Comparison of ENCODE assay signal across 1 cellular context in genomic region chr4:2962614-2963184, GRCh38.
A peak's percentile ranks its signal among the peaks of the same experiment; 100 is the strongest.
TF ChIP-seq lines count a peak whose summit lies in the region.

No MANE protein-coding gene starts in this region.

TF ChIP-seq in K562, 482 proteins besides CTCF, POLR2A, EP300 and RAD21 (continued from another document and continues in another):
- TF ChIP-seq MNT (conservative IDR thresholded peaks at IDR 0.05) (no peak), ZNF609 (CRISPR knock-in tag; IDR thresholded peaks at IDR 0.05; ENCODE audit: borderline replicate concordance) (peak; percentile 92; the same call in 1 of the 2 replicates), GTF2F1 (IDR thresholded peaks at IDR 0.05; ENCODE audit: low read depth, low read length) (0 out of 2 replicates have a peak, but pooled peaks have one; percentile 23), SP1 (CRISPR knock-in tag; IDR thresholded peaks at IDR 0.05) (peak; percentile 66; the same call in 1 of the 2 replicates), MEF2D (tag; conservative IDR thresholded peaks at IDR 0.05; ENCODE audit: low read depth) (no peak), TEAD4 (IDR thresholded peaks at IDR 0.05; ENCODE audit: low read length) (no peak), TEAD4 (CRISPR knock-in tag; IDR thresholded peaks at IDR 0.05; ENCODE audit: borderline replicate concordance) (no peak), CREM (IDR thresholded peaks at IDR 0.05; ENCODE audit: low read depth) (peak; percentile 71), CBX2 (IDR thresholded peaks at IDR 0.05; ENCODE audit: insufficient read depth, low read length, poor library complexity, severe bottlenecking) (no peak), PHF20 (IDR thresholded peaks at IDR 0.05; ENCODE audit: partially characterized antibody) (peak; percentile 64), NR2C2 (CRISPR knock-in tag; IDR thresholded peaks at IDR 0.05) (0 out of 2 replicates have a peak, but pooled peaks have one; percentile 6), NR2C2 (tag; IDR thresholded peaks at IDR 0.05) (no peak), ZNF740 (CRISPR knock-in tag; IDR thresholded peaks at IDR 0.05) (no peak), ZNF740 (tag; IDR thresholded peaks at IDR 0.05) (no peak), HDAC3 (IDR thresholded peaks at IDR 0.05; ENCODE audit: borderline replicate concordance, partially characterized antibody) (no peak), MAZ (CRISPR knock-in tag; conservative IDR thresholded peaks at IDR 0.05 in 1 of 2, IDR thresholded peaks at IDR 0.05 in 1 of 2) (no peak), XRCC5 (IDR thresholded peaks at IDR 0.05; ENCODE audit: low read depth, low read length) (0 out of 2 replicates have a peak, but pooled peaks have one; percentile 2), CBX1 (IDR thresholded peaks at IDR 0.05; ENCODE audit: low read depth) (no peak), ZNF280A (IDR thresholded peaks at IDR 0.05; ENCODE audit: low read depth, partially characterized antibody) (no peak), GATAD2B (IDR thresholded peaks at IDR 0.05; ENCODE audit: borderline replicate concordance) (no peak), BRD4 (IDR thresholded peaks at IDR 0.05) (no peak), ZC3H8 (IDR thresholded peaks at IDR 0.05) (no peak), KDM1A (IDR thresholded peaks at IDR 0.05) (no peak), SRSF9 (IDR thresholded peaks at IDR 0.05; ENCODE audit: borderline replicate concordance, low read depth, low read length) (no peak), HNRNPK (IDR thresholded peaks at IDR 0.05; ENCODE audit: low read depth, low read length, poor library complexity, severe bottlenecking) (no peak), CBX5 (IDR thresholded peaks at IDR 0.05; ENCODE audit: borderline replicate concordance, low read depth) (no peak), PATZ1 (CRISPR knock-in tag; IDR thresholded peaks at IDR 0.05; ENCODE audit: borderline replicate concordance) (no peak), TRIM28 (IDR thresholded peaks at IDR 0.05) (no peak), MGA (IDR thresholded peaks at IDR 0.05) (no peak), SNAPC5 (CRISPR knock-in tag; IDR thresholded peaks at IDR 0.05) (no peak), CGGBP1 (CRISPR knock-in tag; IDR thresholded peaks at IDR 0.05) (no peak), ZKSCAN3 (CRISPR knock-in tag; IDR thresholded peaks at IDR 0.05) (no peak), ZNF316 (IDR thresholded peaks at IDR 0.05) (no peak), SMAD4 (CRISPR knock-in tag; conservative IDR thresholded peaks at IDR 0.05) (0 out of 2 replicates have a peak, but pooled peaks have one; percentile 7)
